8 cellular contexts compared by ENCODE assay signal in the genomic region with DNA sequence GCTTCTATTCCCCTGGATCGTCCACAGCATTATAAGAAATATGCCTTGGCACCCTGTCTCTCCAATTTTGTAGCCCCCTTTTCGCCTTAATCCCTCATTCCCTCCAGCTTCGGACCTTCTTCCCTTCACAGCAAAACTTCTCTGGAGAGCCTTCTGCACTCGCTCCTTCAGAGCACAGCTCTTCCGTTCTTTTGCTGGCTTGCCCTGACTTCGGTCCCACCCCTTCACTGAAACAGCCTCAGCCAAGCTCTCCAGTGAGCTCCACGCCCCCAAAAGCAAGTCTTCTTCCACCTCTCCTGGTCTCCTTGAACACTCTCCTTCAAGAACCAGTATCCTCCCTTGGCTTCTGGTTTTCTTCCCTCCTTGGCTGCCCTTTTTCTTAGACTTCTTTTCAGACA. TPM values are rescaled to one million over a fixed set of nuclear protein-coding genes. Genes with fewer than 3 reads are reported as not detected.
DNase-seq lines count a peak whose midpoint lies in the region; ATAC-seq and TF ChIP-seq lines count a peak whose summit lies in the region.

No MANE protein-coding gene starts in this region.

- peaks cover 19% of the 10 kb centered on the region for H3K4me1 Mint-ChIP-seq in activated T-helper 17 cell treated with anti-CD3 and anti-CD28 coated beads, Interleukin-2, amount 50 U/mL, for 72 hours

- no peak overlapping the region for H3K27ac ChIP-seq in spleen

- 16 to 20% (median 18%) methylated on average over 7 of the region's 7 CpGs for WGBS in spleen, 5 donors

- no peak for TF ChIP-seq POLR2A in spleen (IDR thresholded peaks at IDR 0.05)

- H3K9me3 Mint-ChIP-seq in activated T-helper 17 cell treated with anti-CD3 and anti-CD28 coated beads, Interleukin-2, amount 50 U/mL, for 72 hours, result no peaks in the 10 kb centered on the region

- peak overlapping the region; percentile 72 for H3K4me3 Mint-ChIP-seq in activated T-helper 17 cell treated with anti-CD3 and anti-CD28 coated beads, Interleukin-2, amount 50 U/mL, for 72 hours

- peak; percentile 22 for DNase-seq in HCEC 1CT
- no peak for DNase-seq in spleen
- no peak for DNase-seq in NCI-H526 treated with DMSO at 0.1 percent for 48 hours (lab: John Stamatoyannopoulos, UW)
- no peak for DNase-seq in RPMI8226

- H3K36me3 Mint-ChIP-seq in activated T-helper 17 cell treated with anti-CD3 and anti-CD28 coated beads, Interleukin-2, amount 50 U/mL, for 72 hours (ENCODE audit: low read depth), result peaks cover 24% of the 10 kb centered on the region

- H3K27me3 ChIP-seq in iPS-15b (ENCODE audit: control insufficient read depth, insufficient read depth, low read length), result peaks cover 12% of the 10 kb centered on the region
- peaks cover 0 to 74% (median 18%) of the 10 kb centered on the region in 7 donors for H3K27me3 ChIP-seq in spleen (replicated peaks in 1 of 7)

- H3K27ac Mint-ChIP-seq in activated T-helper 17 cell treated with anti-CD3 and anti-CD28 coated beads, Interleukin-2, amount 50 U/mL, for 72 hours, result peak overlapping the region; percentile 21

- TF ChIP-seq CTCF in spleen (IDR thresholded peaks at IDR 0.05 in 8 of 11, conservative IDR thresholded peaks at IDR 0.05 in 3 of 11), result no peak

- H3K4me3 ChIP-seq in iPS-15b (ENCODE audit: low read depth, low read length), result peak overlapping the region; percentile 75
- peak overlapping the region in 5 of 8 donors; percentile 56 to 80 (median 63) for H3K4me3 ChIP-seq in spleen

- H3K9ac ChIP-seq in iPS-15b (ENCODE audit: low read depth, low read length), result no peak overlapping the region

- no peak for ATAC-seq in activated T-helper 17 cell treated with anti-CD3 and anti-CD28 coated beads, Interleukin-2, amount 50 U/mL, for 72 hours (replicated peaks)
- no peak for ATAC-seq in HG03196 (IDR thresholded peaks at IDR 0.05; ENCODE audit: unreplicated experiment)
- no peak for ATAC-seq in GM21515 (IDR thresholded peaks at IDR 0.05; ENCODE audit: unreplicated experiment)

- no peaks in the 10 kb centered on the region for H3K36me3 ChIP-seq in iPS-15b (ENCODE audit: control insufficient read depth, insufficient read depth, low read length)
- no peaks in the 10 kb centered on the region for H3K36me3 ChIP-seq in spleen

- H3K9me3 ChIP-seq in iPS-15b (ENCODE audit: control insufficient read depth, insufficient read depth, low read length), result no peaks in the 10 kb centered on the region
- no peaks in the 10 kb centered on the region for H3K9me3 ChIP-seq in spleen

- peaks cover 16% of the 10 kb centered on the region for H3K27me3 Mint-ChIP-seq in activated T-helper 17 cell treated with anti-CD3 and anti-CD28 coated beads, Interleukin-2, amount 50 U/mL, for 72 hours

- intact Hi-C loops in spleen (cut with DNase I; ENCODE audit: low total_unique reads), result no loop called here

- H3K4me1 ChIP-seq in iPS-15b (ENCODE audit: control insufficient read depth, insufficient read depth, low read length) (peaks cover 5% of the 10 kb centered on the region), spleen (peaks cover 5 to 52% (median 20%) of the 10 kb centered on the region in 6 donors)

RNA-seq across cellular contexts. Expression of gene SMOX, which starts 1.5 kb away (rescaled TPM):
- total RNA-seq in activated T-helper 17 cell treated with anti-CD3 and anti-CD28 coated beads, Interleukin-2, amount 50 U/mL, for 72 hours, result 10 to 100 TPM in 1 of 2 donors, 1 to 10 TPM in 1; 8.3 to 19.9 TPM
- 10 to 100 TPM in 2 of 7 donors, 1 to 10 TPM in 5; 5.2 to 12.9 (median 8.3) TPM for total RNA-seq in spleen
- polyA plus RNA-seq in spleen, result 1 to 10 TPM; 4.2 to 4.9 (median 4.6) TPM
